ENCODE assay signal across 31 cellular contexts in genomic region chr21:37542512-37542911, GRCh38.
DNase-seq lines count a peak whose midpoint lies in the region; ATAC-seq, FAIRE-seq and TF ChIP-seq lines count a peak whose summit lies in the region.
"Had no signal": no experiment of that assay in that cellular context is flagged by ENCODE, and none has a peak within 500 bp of the region (broad histone marks: within the 10 kb centered on the region; RNA-seq: fewer than 3 reads in every experiment).

No MANE protein-coding gene starts in this region.

- no peak overlapping the region for H3K4me3 ChIP-seq in HEK293 (ENCODE audit: low read depth, low read length)
- H3K4me3 ChIP-seq in K562: no peak overlapping the region
- no peak overlapping the region for H3K4me3 ChIP-seq in body of pancreas
- H3K4me3 ChIP-seq: A549; BLaER1; BLaER1 treated with 17β-estradiol and CSF1 and Interleukin-3, amounts not matched to agents 10 nM and 100 nM had no signal

- H3K36me3 ChIP-seq in HEK293 (ENCODE audit: control insufficient read depth in 2 of 2, insufficient read depth in 1 of 2, low read length in 2 of 2) (no peaks in the 10 kb centered on the region), K562 (ENCODE audit: control insufficient read depth, insufficient read depth, low read length) (no peaks in the 10 kb centered on the region), body of pancreas (replicated peaks in 1 of 2; ENCODE audit: insufficient read depth in 1 of 2, low read depth in 2 of 2) (no peaks in the 10 kb centered on the region)
- H3K36me3 ChIP-seq: BE2C; BLaER1; BLaER1 treated with 17β-estradiol and CSF1 and Interleukin-3, amounts not matched to agents 10 nM and 100 nM had no signal

- DNase-seq in K562 (ENCODE audit: extremely low read depth in 1 of 4, low spot score in 3 of 4): no peak
- no peak for DNase-seq in nucleus accumbens (lab: John Stamatoyannopoulos, UW)
- DNase-seq in body of pancreas: no peak
- DNase-seq: 8988T; ACHN; AML-193; BE2C; C1 segment of cervical spinal cord; Caco-2; Calu3; CD4-positive, alpha-beta memory T cell; CD4-positive, alpha-beta T cell; CD4-positive, CD25-positive, alpha-beta regulatory T cell; CD8-positive, alpha-beta memory T cell; CD8-positive, alpha-beta T cell; COR-L47; DMS 273 treated with DMSO at 0.1 percent for 48 hours; DMS153; DMS53; DMS79; DMS79 treated with DMSO at 0.1 percent for 48 hours; DND-41; EL had no signal

- POLR2A ChIA-PET in HEK293 (lab: Yijun Ruan, JAX): no interaction called here
- POLR2A ChIA-PET in K562 (lab: Yijun Ruan, JAX): no interaction called here

- no peak for TF ChIP-seq CTCF in HEK293 (tag by site-specific recombination; IDR thresholded peaks at IDR 0.05)
- no peak for TF ChIP-seq CTCF in K562 (IDR thresholded peaks at IDR 0.05 in 2 of 3, conservative IDR thresholded peaks at IDR 0.05 in 1 of 3; ENCODE audit: insufficient read depth in 2 of 3, low read depth in 1 of 3, low read length in 3 of 3)
- TF ChIP-seq CTCF in body of pancreas (IDR thresholded peaks at IDR 0.05): no peak

- H3K27ac ChIP-seq in HEK293 (ENCODE audit: extremely low read depth, low read depth, low read length) (no peak overlapping the region), K562 (ENCODE audit: extremely low read depth, low read depth, low read length) (no peak overlapping the region), body of pancreas (no peak overlapping the region)
- H3K27ac ChIP-seq: 22Rv1; A549; BLaER1; BLaER1 treated with 17β-estradiol and CSF1 and Interleukin-3, amounts not matched to agents 10 nM and 100 nM; C4-2B had no signal

- CTCF ChIA-PET in HEK293 (lab: Yijun Ruan, JAX) (interaction anchor here (0.8 kb wide), 1 partner anchor 21 kb away, joined by 3 read pairs; no protein-coding TSS in a partner anchor), K562 (lab: Yijun Ruan, JAX; ENCODE audit: low intra/inter-chr PET ratio) (no interaction called here)

- H3K4me2 ChIP-seq in K562 (ENCODE audit: insufficient read depth, low read length): no peak overlapping the region
- H3K4me2 ChIP-seq: A549; BLaER1; BLaER1 treated with 17β-estradiol and CSF1 and Interleukin-3, amounts not matched to agents 10 nM and 100 nM had no signal

- TF ChIP-seq POLR2A in K562 (conservative IDR thresholded peaks at IDR 0.05) (no peak), body of pancreas (IDR thresholded peaks at IDR 0.05) (no peak)

- in situ Hi-C loops in K562 (cut with MboI): no loop called here

- intact Hi-C loops in K562 (cut with micrococcal nuclease) (no loop called here), body of pancreas (cut with DNase I) (no loop called here)

- no peaks in the 10 kb centered on the region for H3K79me2 ChIP-seq in K562 (ENCODE audit: control insufficient read depth, insufficient read depth, low read length)

- H2AFZ ChIP-seq in K562 (ENCODE audit: low read depth, low read length): no peak overlapping the region

- 21% methylated on average over 1 of the region's 1 CpG for WGBS in K562 (ENCODE audit: insufficient coverage, low coverage, missing lambda C conversion rate)
- WGBS in body of pancreas, 2 donors: 83 to 91% methylated on average over 1 of the region's 1 CpG

- H3K9me1 ChIP-seq in K562 (ENCODE audit: control insufficient read depth, insufficient read depth, low read length): no peaks in the 10 kb centered on the region

- H3K9ac ChIP-seq in K562 (ENCODE audit: insufficient read depth in 1 of 2, low read depth in 2 of 2, low read length in 2 of 2): no peak overlapping the region
- H3K9ac ChIP-seq: BLaER1; BLaER1 treated with 17β-estradiol and CSF1 and Interleukin-3, amounts not matched to agents 10 nM and 100 nM had no signal

- no peak for TF ChIP-seq RAD21 in K562 (CRISPR knock-in tag; conservative IDR thresholded peaks at IDR 0.05 in 1 of 2, IDR thresholded peaks at IDR 0.05 in 1 of 2)

- no peak for FAIRE-seq in K562 (lab: Jason Lieb, UNC)
- FAIRE-seq: A204.1, A549, D721Med had no signal

- no peaks in the 10 kb centered on the region for H4K20me1 ChIP-seq in K562 (replicated peaks; ENCODE audit: control insufficient read depth, insufficient read depth, low read length)
- H4K20me1 ChIP-seq: BLaER1; BLaER1 treated with 17β-estradiol and CSF1 and Interleukin-3, amounts not matched to agents 10 nM and 100 nM had no signal

- H3K9me3 ChIP-seq in HEK293 (ENCODE audit: control insufficient read depth, insufficient read depth, low read depth, low read length) (no peaks in the 10 kb centered on the region; the same call in 1 of the 2 replicates), K562 (replicated peaks; ENCODE audit: control insufficient read depth, insufficient read depth, low read depth, low read length) (no peaks in the 10 kb centered on the region), body of pancreas (no peaks in the 10 kb centered on the region)
- H3K9me3 ChIP-seq: Caco-2 had no signal

- no TSS peak for BruUV-seq in K562 (replicated peaks; lab: Mats Ljungman, UMichigan)

- H3K4me1 ChIP-seq in HEK293 (ENCODE audit: control insufficient read depth, insufficient read depth, low read length) (peaks cover 7% of the 10 kb centered on the region), K562 (replicated peaks in 1 of 2; ENCODE audit: control insufficient read depth in 2 of 2, insufficient read depth in 2 of 2, low read length in 2 of 2) (peaks cover 13 to 14% of the 10 kb centered on the region in 2 experiments), body of pancreas (no peaks in the 10 kb centered on the region)
- H3K4me1 ChIP-seq: A549, BE2C had no signal

- ATAC-seq in K562 (no peak), body of pancreas (no peak)
- ATAC-seq: A549; CD8-positive, alpha-beta T cell had no signal

- H3K27me3 ChIP-seq in K562 (ENCODE audit: control insufficient read depth in 2 of 2, insufficient read depth in 2 of 2, low read length in 2 of 2) (no peaks in the 10 kb centered on the region), body of pancreas (no peaks in the 10 kb centered on the region)
- H3K27me3 ChIP-seq: BE2C, BLaER1 had no signal

- no peak for TF ChIP-seq EP300 in K562 (IDR thresholded peaks at IDR 0.05; ENCODE audit: low read length)

TF ChIP-seq in HEK293, 187 proteins besides CTCF, POLR2A, EP300 and RAD21 (continues in another document):
- TF ChIP-seq TRIM28 (IDR thresholded peaks at IDR 0.05; ENCODE audit: borderline replicate concordance, low read length) (peak; percentile 95), ZNF280D (tag by site-specific recombination; IDR thresholded peaks at IDR 0.05) (no peak), ZNF248 (tag by site-specific recombination; IDR thresholded peaks at IDR 0.05) (no peak), ZNF529 (tag by site-specific recombination; IDR thresholded peaks at IDR 0.05; ENCODE audit: insufficient replicate concordance) (peak; percentile 12)

TF ChIP-seq in K562, 482 proteins besides CTCF, POLR2A, EP300 and RAD21:
- TF ChIP-seq ZNF507 (tag; conservative IDR thresholded peaks at IDR 0.05) (peak; percentile 96), RBM25 (IDR thresholded peaks at IDR 0.05; ENCODE audit: low read depth, low read length, severe bottlenecking) (peak; percentile 29), ZNF354B (CRISPR knock-in tag; IDR thresholded peaks at IDR 0.05) (peak; percentile 87), PTTG1 (tag; IDR thresholded peaks at IDR 0.05; ENCODE audit: low read depth) (no peak), ZKSCAN8 (CRISPR knock-in tag; IDR thresholded peaks at IDR 0.05) (no peak), CTCFL (IDR thresholded peaks at IDR 0.05; ENCODE audit: borderline replicate concordance, insufficient read depth, low read depth, low read length, poor library complexity, severe bottlenecking) (no peak)

Comparison
In these comparisons a context has a peak if more than half of its experiments do, and no peak if none do; other contexts are left out.
1. Of the 44 proteins assayed by ChIP-seq in both K562 and HEK293: peak only in K562: none; only in HEK293: SETDB1 and TRIM28; in both: none; in neither: 42.